Comparison of ENCODE assay signal across 8 cellular contexts in genomic region chrX:47129879-47130358, GRCh38. TPM values are rescaled to one million over a fixed set of nuclear protein-coding genes. Genes with fewer than 3 reads are reported as not detected.
DNase-seq lines count a peak whose midpoint lies in the region; ATAC-seq and TF ChIP-seq lines count a peak whose summit lies in the region.

No MANE protein-coding gene starts in this region.

- peak overlapping the region; percentile 55 for H3K4me3 ChIP-seq in HFF-Myc (replicated peaks; ENCODE audit: low read depth, low read length)

- DNase-seq in HFF-Myc (ENCODE audit: extremely low read depth, low read depth) (no peak), MCF 10A (ENCODE audit: unreplicated experiment) (no peak), mesothelial cell of epicardium (ENCODE audit: low spot score in 2 of 2, unreplicated experiment in 2 of 2) (no peak), 8988T (no peak)

- POLR2A ChIA-PET in MCF 10A (lab: Yijun Ruan, JAX) = interaction anchor here (0.6 to 4.3 kb wide), 8 partner anchors 9 to 1342 kb away, joined by 3 to 42 read pairs (median 4); partner anchors contain the start of genes CDK16, NDUFB11 and RBM10

- TF ChIP-seq CTCF in 22Rv1 (IDR thresholded peaks at IDR 0.05) = no peak
- no peak for TF ChIP-seq CTCF in HFF-Myc (IDR thresholded peaks at IDR 0.05; ENCODE audit: low read depth, low read length, missing control alignments)
- TF ChIP-seq CTCF in MCF 10A (IDR thresholded peaks at IDR 0.05; ENCODE audit: unreplicated experiment) = no peak
- TF ChIP-seq CTCF in mesothelial cell of epicardium (IDR thresholded peaks at IDR 0.05; ENCODE audit: unreplicated experiment) = no peak

- H3K9me3 Mint-ChIP-seq in MCF 10A (ENCODE audit: unreplicated experiment) = no peaks in the 10 kb centered on the region
- H3K9me3 Mint-ChIP-seq in mesothelial cell of epicardium = peaks cover 16% of the 10 kb centered on the region

- H3K36me3 Mint-ChIP-seq in MCF 10A (ENCODE audit: insufficient read depth, unreplicated experiment) = no peaks in the 10 kb centered on the region
- no peaks in the 10 kb centered on the region for H3K36me3 Mint-ChIP-seq in mesothelial cell of epicardium

- H3K27ac ChIP-seq in 22Rv1 = peak overlapping the region; percentile 75

- no TSS peak for BruUV-seq in MCF 10A (replicated peaks; lab: Mats Ljungman, UMichigan)

- H3K4me1 Mint-ChIP-seq in MCF 10A (ENCODE audit: insufficient read depth, unreplicated experiment) (no peaks in the 10 kb centered on the region), mesothelial cell of epicardium (no peaks in the 10 kb centered on the region)

- H3K27ac Mint-ChIP-seq in MCF 10A (ENCODE audit: low read depth, unreplicated experiment) (peak overlapping the region; percentile 97), mesothelial cell of epicardium (no peak overlapping the region)

- H3K4me3 Mint-ChIP-seq in MCF 10A (ENCODE audit: unreplicated experiment) (peak overlapping the region; percentile 98), mesothelial cell of epicardium (peak overlapping the region; percentile 98)

- intact Hi-C loops in MCF 10A (cut with micrococcal nuclease) = no loop called here

- CTCF ChIA-PET in MCF 10A (lab: Yijun Ruan, JAX) = interaction anchor here (0.7 kb wide), 1 partner anchor 92 kb away, joined by 3 read pairs; no protein-coding TSS in a partner anchor

- peaks cover 21% of the 10 kb centered on the region for H3K27me3 Mint-ChIP-seq in MCF 10A (ENCODE audit: insufficient read depth, unreplicated experiment)
- H3K27me3 Mint-ChIP-seq in mesothelial cell of epicardium (ENCODE audit: low read depth) = no peaks in the 10 kb centered on the region

- ATAC-seq in HG02938 (IDR thresholded peaks at IDR 0.05; ENCODE audit: unreplicated experiment) (no peak), GM21515 (IDR thresholded peaks at IDR 0.05; ENCODE audit: unreplicated experiment) (no peak), HG02763 (IDR thresholded peaks at IDR 0.05; ENCODE audit: unreplicated experiment) (no peak)

RNA-seq across cellular contexts. Expression of gene NDUFB11, which starts 14.6 kb away (rescaled TPM):
- 91.8 and 98.5 TPM in 2 replicates for total RNA-seq in MCF 10A (2022)
- 82.9 to 85.7 TPM (median 83.9 TPM) in 3 replicates for total RNA-seq in mesothelial cell of epicardium

RNA-seq across cellular contexts. Expression of gene RBM10, which starts 15.1 kb away (rescaled TPM):
- total RNA-seq in MCF 10A (2022) (63.3 and 69.5 TPM in 2 replicates), mesothelial cell of epicardium (56.7 to 61.4 TPM (median 58.7 TPM) in 3 replicates)

RNA-seq across cellular contexts. Expression of gene RGN, which starts 51.7 kb away (rescaled TPM):
- not detected in 2 replicates for total RNA-seq in MCF 10A (2022)
- total RNA-seq in mesothelial cell of epicardium = 0.61 to 1.2 TPM (median 1.2 TPM) in 3 replicates
